In the genomic region with DNA sequence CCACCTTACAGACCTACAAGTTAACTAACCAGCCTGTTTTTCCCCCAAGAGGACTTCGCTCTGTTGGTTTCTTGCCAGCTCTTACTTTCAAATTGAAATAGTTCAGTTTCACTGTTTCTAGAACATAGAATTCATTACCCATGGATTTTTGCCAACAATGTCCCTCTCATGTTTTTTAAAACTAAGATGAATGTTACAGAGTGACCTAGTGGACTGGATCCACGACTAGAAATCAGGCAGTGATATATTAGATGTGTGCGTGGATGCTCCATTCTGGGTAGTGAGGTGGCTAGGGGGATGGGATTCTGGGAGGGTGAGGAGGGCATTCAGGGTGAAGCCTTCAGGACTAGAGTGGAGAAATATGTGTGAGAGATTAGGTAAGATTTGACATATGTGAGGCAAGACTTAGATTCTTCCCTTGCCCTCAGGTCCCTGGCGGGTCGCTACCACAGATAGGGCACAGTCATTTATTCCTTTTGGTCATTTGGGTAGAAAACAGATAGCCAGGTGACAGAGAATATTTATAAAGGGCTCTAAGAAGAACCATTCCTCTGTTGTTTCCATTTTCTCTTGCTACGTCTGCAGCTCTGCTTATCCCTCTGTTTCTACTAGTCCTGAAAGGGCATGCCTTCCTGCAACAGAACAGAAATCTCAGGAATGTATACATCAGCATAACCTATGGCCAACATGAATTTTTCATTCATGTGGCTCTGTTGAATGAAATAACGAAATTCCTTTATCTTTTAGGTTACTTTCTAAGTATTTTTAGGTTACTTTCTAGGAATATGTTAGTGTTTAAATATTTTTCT, we compare ENCODE assay signal across 16 cellular contexts. TPM values are rescaled to one million over a fixed set of nuclear protein-coding genes. Genes with fewer than 3 reads are reported as not detected.
DNase-seq lines count a peak whose midpoint lies in the region; ATAC-seq, FAIRE-seq and TF ChIP-seq lines count a peak whose summit lies in the region.
"Had no signal": no experiment of that assay in that cellular context is flagged by ENCODE, and none has a peak within 500 bp of the region (broad histone marks: within the 10 kb centered on the region; RNA-seq: fewer than 3 reads in every experiment).

No MANE protein-coding gene starts in this region.

- peaks cover 3% of the 10 kb centered on the region for H3K27me3 Mint-ChIP-seq in activated T-cell treated with anti-CD3 and anti-CD28 coated beads, Interleukin-2, amount 50 U/mL, for 24 hours

- H3K27me3 ChIP-seq in HUES6 (ENCODE audit: control insufficient read depth, insufficient read depth, low read length) (no peaks in the 10 kb centered on the region), GM12878 (replicated peaks in 1 of 2; ENCODE audit: control insufficient read depth in 2 of 2, insufficient read depth in 2 of 2, low read length in 1 of 2) (no peaks in the 10 kb centered on the region)

- H3K27ac ChIP-seq in HUES6 (ENCODE audit: low read depth, low read length), result 0 out of 2 replicates have a peak overlapping the region, but pooled peaks have one; percentile 12
- no peak overlapping the region for H3K27ac ChIP-seq in GM12878 (ENCODE audit: control insufficient read depth, insufficient read depth)
- H3K27ac ChIP-seq: prostate gland had no signal

- H3K4me1 ChIP-seq in HUES6 (ENCODE audit: control insufficient read depth, insufficient read depth, low read length) (peaks cover 6% of the 10 kb centered on the region), GM12878 (ENCODE audit: control insufficient read depth, insufficient read depth, low read length) (no peaks in the 10 kb centered on the region)
- H3K4me1 ChIP-seq: prostate gland had no signal

- SMC1A ChIA-PET in GM12878 (lab: Charles Lee; ENCODE audit: uncharacterized antibody, unreplicated experiment), result interaction anchor here (0.5 to 1.0 kb wide), 2 partner anchors 10 to 12 kb away, joined by 3 read pairs; no protein-coding TSS in a partner anchor

- TF ChIP-seq EP300 in GM12878 (IDR thresholded peaks at IDR 0.05; ENCODE audit: borderline replicate concordance in 1 of 2, control insufficient read depth in 1 of 2, low read depth in 2 of 2, low read length in 2 of 2), result no peak

- no peak overlapping the region for H3K4me2 ChIP-seq in GM12878 (ENCODE audit: control insufficient read depth, insufficient read depth)

- no peaks in the 10 kb centered on the region for H3K9me3 ChIP-seq in HUES6 (ENCODE audit: control insufficient read depth, insufficient read depth, low read depth, low read length)
- no peaks in the 10 kb centered on the region for H3K9me3 ChIP-seq in GM12878 (replicated peaks; ENCODE audit: control insufficient read depth, insufficient read depth, low read length)
- H3K9me3 ChIP-seq: mucosa of descending colon, prostate gland had no signal

- no peak overlapping the region for H2AFZ ChIP-seq in GM12878 (ENCODE audit: control insufficient read depth, low read depth, low read length)

- H3K9me3 Mint-ChIP-seq in activated T-cell treated with anti-CD3 and anti-CD28 coated beads, Interleukin-2, amount 50 U/mL, for 24 hours, result no peaks in the 10 kb centered on the region

- H3K36me3 ChIP-seq in HUES6 (ENCODE audit: control insufficient read depth, insufficient read depth, low read length) (no peaks in the 10 kb centered on the region), GM12878 (ENCODE audit: control insufficient read depth in 2 of 2, insufficient read depth in 2 of 2, low read length in 1 of 2) (no peaks in the 10 kb centered on the region)
- H3K36me3 ChIP-seq: prostate gland had no signal

- ATAC-seq in GM18858 (IDR thresholded peaks at IDR 0.05; ENCODE audit: unreplicated experiment) (peak; percentile 61), GM12878 (peak; percentile 89), omental fat pad (ENCODE audit: low FRiP score) (peak; percentile 92)
- ATAC-seq: HCT116; mucosa of descending colon; stimulated activated naive CD8-positive, alpha-beta T cell treated with anti-CD3 and anti-CD28 coated beads, Interleukin-15, Interleukin-2, amounts not matched to agents 100 U/mL and 50 U/mL, for 24 hours had no signal

- FAIRE-seq in GM12878 (lab: Jason Lieb, UNC), result no peak

- no peaks in the 10 kb centered on the region for H3K36me3 Mint-ChIP-seq in activated T-cell treated with anti-CD3 and anti-CD28 coated beads, Interleukin-2, amount 50 U/mL, for 24 hours (ENCODE audit: low read depth)

- in situ Hi-C loops in GM12878 (cut with MboI), result no loop called here

- WGBS in GM12878 (ENCODE audit: insufficient coverage, insufficient replicate concordance, low lambda C conversion rate, missing lambda C conversion rate), result 60% methylated on average over 7 of the region's 7 CpGs

- no peak overlapping the region for H3K27ac Mint-ChIP-seq in activated T-cell treated with anti-CD3 and anti-CD28 coated beads, Interleukin-2, amount 50 U/mL, for 24 hours

- intact Hi-C loops in GM12878 (cut with micrococcal nuclease; ENCODE audit: unreplicated experiment), result loop anchor here (5.0 kb wide), 1 partner anchor 227 kb away; no protein-coding TSS in a partner anchor

- no peak for TF ChIP-seq RAD21 in GM12878 (IDR thresholded peaks at IDR 0.05; ENCODE audit: insufficient read depth, low read depth, low read length)

- no peaks in the 10 kb centered on the region for H4K20me1 ChIP-seq in GM12878 (ENCODE audit: control insufficient read depth, insufficient read depth)

- no peak for TF ChIP-seq POLR2A in GM12878 (IDR thresholded peaks at IDR 0.05; ENCODE audit: low read depth, low read length)

- no peak overlapping the region for H3K4me3 Mint-ChIP-seq in activated T-cell treated with anti-CD3 and anti-CD28 coated beads, Interleukin-2, amount 50 U/mL, for 24 hours

- POLR2A ChIA-PET in GM12878 (lab: Charles Lee), result interaction anchor here (0.7 to 1.6 kb wide), 4 partner anchors 9 to 36 kb away, joined by 3 read pairs; no protein-coding TSS in a partner anchor

- no peak for DNase-seq in GM12878 (ENCODE audit: low read depth, low spot score)
- no peak for DNase-seq in omental fat pad (ENCODE audit: low spot score)
- no peak for DNase-seq in activated T-cell treated with anti-CD3 and anti-CD28 coated beads, Interleukin-2, amount 50 U/mL, for 24 hours
- no peak for DNase-seq in activated CD8-positive, alpha-beta memory T cell treated with anti-CD3 and anti-CD28 coated beads, Interleukin-2, amount 50 U/mL, for 4 hours
- DNase-seq in NCI-H524 treated with DMSO at 0.1 percent for 48 hours (lab: John Stamatoyannopoulos, UW), result no peak
- DNase-seq in COLO668 (lab: John Stamatoyannopoulos, UW; ENCODE audit: unreplicated experiment), result no peak
- DNase-seq: activated gamma-delta T cell treated with Interleukin-2 at 50 U/mL for 16 hours; GDM1; mucosa of descending colon; NCI-H1930; stimulated activated CD4-positive, alpha-beta T cell treated with anti-CD3 and anti-CD28 coated beads, Interleukin-4, amount 100 ng/mL, for 24 hours; stimulated activated naive CD8-positive, alpha-beta T cell treated with anti-CD3 and anti-CD28 coated beads, Interleukin-15, Interleukin-2, amounts not matched to agents 100 U/mL and 50 U/mL, for 24 hours had no signal

- CTCF ChIA-PET in GM12878 (lab: Yijun Ruan, JAX), result interaction anchor here (1.3 kb wide), 1 partner anchor 11 kb away, joined by 5 read pairs; no protein-coding TSS in a partner anchor

- no TSS peak for BruUV-seq in GM12878 (replicated peaks; lab: Mats Ljungman, UMichigan)

- H3K79me2 ChIP-seq in GM12878 (ENCODE audit: control insufficient read depth, insufficient read depth, low read length), result no peaks in the 10 kb centered on the region

- TF ChIP-seq CTCF in GM12878 (IDR thresholded peaks at IDR 0.05 in 2 of 3, conservative IDR thresholded peaks at IDR 0.05 in 1 of 3; ENCODE audit: control insufficient read depth in 2 of 3, extremely low read depth in 1 of 3, insufficient read depth in 1 of 3, low read depth in 3 of 3, low read length in 3 of 3) (no peak), omental fat pad (IDR thresholded peaks at IDR 0.05) (no peak)

- H3K4me3 ChIP-seq in HUES6 (ENCODE audit: low read depth, low read length) (no peak overlapping the region), GM12878 (no peak overlapping the region)
- H3K4me3 ChIP-seq: mucosa of descending colon, prostate gland had no signal

- H3K9ac ChIP-seq in HUES6 (ENCODE audit: low read length) (no peak overlapping the region), GM12878 (ENCODE audit: control insufficient read depth, insufficient read depth, low read length) (no peak overlapping the region)

- no peaks in the 10 kb centered on the region for H3K4me1 Mint-ChIP-seq in activated T-cell treated with anti-CD3 and anti-CD28 coated beads, Interleukin-2, amount 50 U/mL, for 24 hours (ENCODE audit: low read depth)

- RAD21 ChIA-PET in GM12878 (lab: Charles Lee; ENCODE audit: unreplicated experiment), result interaction anchor here (1.3 kb wide), 2 partner anchors 9 to 39 kb away, joined by 5 to 6 read pairs; no protein-coding TSS in a partner anchor

TF ChIP-seq in GM12878, 131 proteins besides CTCF, POLR2A, EP300 and RAD21 (continues in another document):
- TF ChIP-seq GATAD2B (conservative IDR thresholded peaks at IDR 0.05; ENCODE audit: low read depth) (0 out of 2 replicates have a peak, but pooled peaks have one; percentile 41), NR2F1 (conservative IDR thresholded peaks at IDR 0.05) (0 out of 2 replicates have a peak, but pooled peaks have one; percentile 36), NBN (IDR thresholded peaks at IDR 0.05) (peak; percentile 33; the same call in 1 of the 2 replicates)

RNA-seq across cellular contexts. Expression of a gene that starts 15.4 kb away (rescaled TPM):
- 38.3 and 39.7 TPM in 2 replicates for total RNA-seq in GM12878 (2013; cell fraction: nucleolus; rRNA removed)
- total RNA-seq in GM12878 (2014; rRNA removed) (16.5 TPM in 2 replicates), GM12878 (2014; rRNA removed; fragmentation: Illumina TruSeq; extraction: Trizol) (17.2 and 17.8 TPM in 2 replicates), GM12878 (2021) (22.4 and 27.2 TPM in 2 replicates), omental fat pad (10 to 100 TPM; 37.2 to 57.4 (median 45.5) TPM)
- polyA plus RNA-seq in GM12878 (2011; ENCODE audit: low read depth), result 9.6 TPM
- polyA plus RNA-seq in GM12878 (2011; rRNA removed) (15.0 and 15.2 TPM in 2 replicates), GM12878 (2014; fragmentation: Illumina TruSeq; extraction: Trizol) (14.4 and 17.9 TPM in 2 replicates), GM12878 (2014; fragmentation: Nextera tagmentation; extraction: Ambion mirVana) (1 to 10 TPM; 5.9 to 6.3 TPM), GM12878 (2014; rRNA removed) (11.8 and 13.6 TPM in 2 replicates), GM12878 (2016; fragmentation: Nextera tagmentation; extraction: Ambion mirVana) (10 to 100 TPM; 18.6 to 19.4 TPM)
- polyA plus RNA-seq in GM12878 (2011; cell fraction: cytosol; rRNA removed), result 11.4 and 12.2 TPM in 2 replicates
- polyA plus RNA-seq in GM12878 (2011; cell fraction: nucleus; rRNA removed), result 20.8 and 25.7 TPM in 2 replicates
- polyA plus RNA-seq in GM12878 (2012), result 12.5 and 13.0 TPM in 2 replicates
- 25.3 and 25.9 TPM in 2 replicates for polyA minus RNA-seq in GM12878 (2011; rRNA and poly(A)+ RNA removed)
- polyA minus RNA-seq in GM12878 (2011; cell fraction: cytosol; rRNA and poly(A)+ RNA removed), result 9.2 and 10.0 TPM in 2 replicates
- polyA minus RNA-seq in GM12878 (2011; cell fraction: nucleus; rRNA and poly(A)+ RNA removed), result 11.4 and 23.8 TPM in 2 replicates
